In the genomic region with DNA sequence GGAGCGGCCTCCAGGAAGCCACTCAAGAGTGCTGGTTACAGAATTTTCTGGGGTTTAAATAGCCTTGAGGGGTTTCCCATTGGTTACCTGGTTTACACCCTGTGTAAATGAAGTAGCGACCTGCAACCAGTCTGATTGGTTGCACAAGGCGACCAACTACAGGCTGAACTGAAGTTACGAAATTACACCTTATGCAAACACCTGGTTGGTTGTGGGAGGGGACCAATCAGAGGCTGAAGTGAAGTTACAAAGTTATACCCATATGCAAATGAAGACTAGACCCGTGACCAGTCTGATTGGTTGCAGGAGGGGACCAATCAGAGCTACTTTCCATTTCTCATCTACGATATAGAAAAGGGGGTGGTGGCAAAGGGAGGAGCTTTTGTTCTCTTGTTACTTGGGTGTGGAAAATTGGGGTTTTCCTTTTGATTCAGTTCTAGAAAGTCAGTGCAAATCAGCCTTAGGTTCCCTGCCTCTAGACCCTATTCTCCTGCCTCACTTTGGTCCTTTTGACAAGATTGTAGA, we compare ENCODE assay signal across 17 cellular contexts. TPM values are rescaled to one million over a fixed set of nuclear protein-coding genes. Genes with fewer than 3 reads are reported as not detected.
DNase-seq lines count a peak whose midpoint lies in the region; ATAC-seq and TF ChIP-seq lines count a peak whose summit lies in the region.
"Had no signal": no experiment of that assay in that cellular context is flagged by ENCODE, and none has a peak within 500 bp of the region (broad histone marks: within the 10 kb centered on the region; RNA-seq: fewer than 3 reads in every experiment).

No MANE protein-coding gene starts in this region.

- no peak overlapping the region for H3K27ac Mint-ChIP-seq in activated naive CD8-positive, alpha-beta T cell treated with anti-CD3 and anti-CD28 coated beads, Interleukin-2, amount 50 U/mL, for 24 hours
- H3K27ac Mint-ChIP-seq in activated naive CD8-positive, alpha-beta T cell treated with anti-CD3 and anti-CD28 coated beads for 36 hours: no peak overlapping the region
- H3K27ac Mint-ChIP-seq in stimulated activated effector memory CD8-positive, alpha-beta T cell treated with anti-CD3 and anti-CD28 coated beads, Interleukin-12 subunit alpha, Interleukin-12 subunit beta, amount 100 ng/mL, for 72 hours: no peak overlapping the region
- H3K27ac Mint-ChIP-seq: stimulated activated naive CD8-positive, alpha-beta T cell treated with anti-CD3 and anti-CD28 coated beads, Interleukin-15, Interleukin-2, amounts not matched to agents 100 ng/mL and 50 ng/mL, for 24 hours had no signal

- H3K27ac ChIP-seq in KOPT-K1 (ENCODE audit: low read depth, low read length, poor library complexity, severe bottlenecking): peak overlapping the region; percentile 40
- H3K27ac ChIP-seq: right atrium auricular region, SJSA1 had no signal

- H3K9me3 ChIP-seq in KOPT-K1 (ENCODE audit: insufficient read depth, low read length, poor library complexity, severe bottlenecking): peaks cover 13% of the 10 kb centered on the region
- H3K9me3 ChIP-seq: right atrium auricular region, SJSA1 had no signal

- no peak for TF ChIP-seq CTCF in WI38 (IDR thresholded peaks at IDR 0.05; ENCODE audit: low read depth, low read length)

- H3K36me3 Mint-ChIP-seq in activated naive CD8-positive, alpha-beta T cell treated with anti-CD3 and anti-CD28 coated beads, Interleukin-2, amount 50 U/mL, for 24 hours (ENCODE audit: low read depth): no peaks in the 10 kb centered on the region
- H3K36me3 Mint-ChIP-seq in activated naive CD8-positive, alpha-beta T cell treated with anti-CD3 and anti-CD28 coated beads for 36 hours: no peaks in the 10 kb centered on the region
- no peaks in the 10 kb centered on the region for H3K36me3 Mint-ChIP-seq in stimulated activated effector memory CD8-positive, alpha-beta T cell treated with anti-CD3 and anti-CD28 coated beads, Interleukin-12 subunit alpha, Interleukin-12 subunit beta, amount 100 ng/mL, for 72 hours
- H3K36me3 Mint-ChIP-seq: naive thymus-derived CD8-positive, alpha-beta T cell had no signal

- no peak overlapping the region for H3K4me3 Mint-ChIP-seq in activated naive CD8-positive, alpha-beta T cell treated with anti-CD3 and anti-CD28 coated beads, Interleukin-2, amount 50 U/mL, for 24 hours
- H3K4me3 Mint-ChIP-seq in activated naive CD8-positive, alpha-beta T cell treated with anti-CD3 and anti-CD28 coated beads for 36 hours: no peak overlapping the region
- H3K4me3 Mint-ChIP-seq in stimulated activated effector memory CD8-positive, alpha-beta T cell treated with anti-CD3 and anti-CD28 coated beads, Interleukin-12 subunit alpha, Interleukin-12 subunit beta, amount 100 ng/mL, for 72 hours: no peak overlapping the region
- H3K4me3 Mint-ChIP-seq: naive thymus-derived CD8-positive, alpha-beta T cell; stimulated activated naive CD8-positive, alpha-beta T cell treated with anti-CD3 and anti-CD28 coated beads, Interleukin-15, Interleukin-2, amounts not matched to agents 100 ng/mL and 50 ng/mL, for 24 hours had no signal

- no peaks in the 10 kb centered on the region for H3K36me3 ChIP-seq in KOPT-K1 (ENCODE audit: insufficient read depth, low read length)
- H3K36me3 ChIP-seq: right atrium auricular region, SJSA1 had no signal

- no peaks in the 10 kb centered on the region for H3K9me3 Mint-ChIP-seq in activated naive CD8-positive, alpha-beta T cell treated with anti-CD3 and anti-CD28 coated beads, Interleukin-2, amount 50 U/mL, for 24 hours
- no peaks in the 10 kb centered on the region for H3K9me3 Mint-ChIP-seq in activated naive CD8-positive, alpha-beta T cell treated with anti-CD3 and anti-CD28 coated beads for 36 hours
- no peaks in the 10 kb centered on the region for H3K9me3 Mint-ChIP-seq in stimulated activated effector memory CD8-positive, alpha-beta T cell treated with anti-CD3 and anti-CD28 coated beads, Interleukin-12 subunit alpha, Interleukin-12 subunit beta, amount 100 ng/mL, for 72 hours
- H3K9me3 Mint-ChIP-seq: naive thymus-derived CD8-positive, alpha-beta T cell; stimulated activated naive CD8-positive, alpha-beta T cell treated with anti-CD3 and anti-CD28 coated beads, Interleukin-15, Interleukin-2, amounts not matched to agents 100 ng/mL and 50 ng/mL, for 24 hours had no signal

- peaks cover 6% of the 10 kb centered on the region for H3K27me3 Mint-ChIP-seq in activated naive CD8-positive, alpha-beta T cell treated with anti-CD3 and anti-CD28 coated beads, Interleukin-2, amount 50 U/mL, for 24 hours
- no peaks in the 10 kb centered on the region for H3K27me3 Mint-ChIP-seq in activated naive CD8-positive, alpha-beta T cell treated with anti-CD3 and anti-CD28 coated beads for 36 hours

- peak; percentile 41 for ATAC-seq in activated naive CD8-positive, alpha-beta T cell treated with anti-CD3 and anti-CD28 coated beads, Interleukin-2, amount 50 U/mL, for 24 hours
- peak; percentile 37 for ATAC-seq in stimulated activated effector memory CD8-positive, alpha-beta T cell treated with anti-CD3 and anti-CD28 coated beads, Interleukin-12 subunit alpha, Interleukin-12 subunit beta, amount 100 ng/mL, for 72 hours
- no peak for ATAC-seq in GM18502 (IDR thresholded peaks at IDR 0.05; ENCODE audit: poor library complexity, unreplicated experiment)

- H3K4me3 ChIP-seq in WI38 (ENCODE audit: low read depth, low read length): peak overlapping the region; percentile 23; the same call in 1 of the 2 replicates
- H3K4me3 ChIP-seq: right atrium auricular region, SJSA1 had no signal

- H3K4me1 Mint-ChIP-seq in activated naive CD8-positive, alpha-beta T cell treated with anti-CD3 and anti-CD28 coated beads, Interleukin-2, amount 50 U/mL, for 24 hours: peaks cover 8% of the 10 kb centered on the region
- H3K4me1 Mint-ChIP-seq in activated naive CD8-positive, alpha-beta T cell treated with anti-CD3 and anti-CD28 coated beads for 36 hours: peaks cover 7% of the 10 kb centered on the region
- no peaks in the 10 kb centered on the region for H3K4me1 Mint-ChIP-seq in stimulated activated effector memory CD8-positive, alpha-beta T cell treated with anti-CD3 and anti-CD28 coated beads, Interleukin-12 subunit alpha, Interleukin-12 subunit beta, amount 100 ng/mL, for 72 hours

- no peak for DNase-seq in activated naive CD8-positive, alpha-beta T cell treated with anti-CD3 and anti-CD28 coated beads, Interleukin-2, amount 50 U/mL, for 24 hours
- DNase-seq in activated naive CD8-positive, alpha-beta T cell treated with anti-CD3 and anti-CD28 coated beads for 36 hours: no peak
- DNase-seq in stimulated activated effector memory CD8-positive, alpha-beta T cell treated with anti-CD3 and anti-CD28 coated beads, Interleukin-12 subunit alpha, Interleukin-12 subunit beta, amount 100 ng/mL, for 72 hours (ENCODE audit: low spot score in 2 of 2): no peak
- DNase-seq in NCI-H748 treated with DMSO at 0.1 percent for 48 hours (lab: John Stamatoyannopoulos, UW) (no peak), NCI-H146 (lab: John Stamatoyannopoulos, UW) (no peak)
- DNase-seq: activated CD4-positive, alpha-beta T cell treated with anti-CD3 and anti-CD28 coated beads for 1 hour; activated gamma-delta T cell treated with Interleukin-2 at 50 U/mL for 16 hours; caudate nucleus; naive thymus-derived CD8-positive, alpha-beta T cell; NCI-H187; stimulated activated CD4-positive, alpha-beta T cell treated with anti-CD3 and anti-CD28 coated beads, Interleukin-4, amount 100 ng/mL, for 4 hours had no signal

RNA-seq across cellular contexts. Expression of a gene that starts 22.2 kb away (rescaled TPM):
- 10 to 100 TPM; 51.0 to 53.1 TPM for total RNA-seq in activated naive CD8-positive, alpha-beta T cell treated with anti-CD3 and anti-CD28 coated beads for 36 hours
